1 cellular context compared by ENCODE assay signal in genomic region chr13:100506600-100507422, GRCh38.
TF ChIP-seq lines count a peak whose summit lies in the region.

No MANE protein-coding gene starts in this region.

TF ChIP-seq in GM23338, 12 proteins besides CTCF, POLR2A, EP300 and RAD21 (continued from another document):
- TF ChIP-seq, protein P1, sequence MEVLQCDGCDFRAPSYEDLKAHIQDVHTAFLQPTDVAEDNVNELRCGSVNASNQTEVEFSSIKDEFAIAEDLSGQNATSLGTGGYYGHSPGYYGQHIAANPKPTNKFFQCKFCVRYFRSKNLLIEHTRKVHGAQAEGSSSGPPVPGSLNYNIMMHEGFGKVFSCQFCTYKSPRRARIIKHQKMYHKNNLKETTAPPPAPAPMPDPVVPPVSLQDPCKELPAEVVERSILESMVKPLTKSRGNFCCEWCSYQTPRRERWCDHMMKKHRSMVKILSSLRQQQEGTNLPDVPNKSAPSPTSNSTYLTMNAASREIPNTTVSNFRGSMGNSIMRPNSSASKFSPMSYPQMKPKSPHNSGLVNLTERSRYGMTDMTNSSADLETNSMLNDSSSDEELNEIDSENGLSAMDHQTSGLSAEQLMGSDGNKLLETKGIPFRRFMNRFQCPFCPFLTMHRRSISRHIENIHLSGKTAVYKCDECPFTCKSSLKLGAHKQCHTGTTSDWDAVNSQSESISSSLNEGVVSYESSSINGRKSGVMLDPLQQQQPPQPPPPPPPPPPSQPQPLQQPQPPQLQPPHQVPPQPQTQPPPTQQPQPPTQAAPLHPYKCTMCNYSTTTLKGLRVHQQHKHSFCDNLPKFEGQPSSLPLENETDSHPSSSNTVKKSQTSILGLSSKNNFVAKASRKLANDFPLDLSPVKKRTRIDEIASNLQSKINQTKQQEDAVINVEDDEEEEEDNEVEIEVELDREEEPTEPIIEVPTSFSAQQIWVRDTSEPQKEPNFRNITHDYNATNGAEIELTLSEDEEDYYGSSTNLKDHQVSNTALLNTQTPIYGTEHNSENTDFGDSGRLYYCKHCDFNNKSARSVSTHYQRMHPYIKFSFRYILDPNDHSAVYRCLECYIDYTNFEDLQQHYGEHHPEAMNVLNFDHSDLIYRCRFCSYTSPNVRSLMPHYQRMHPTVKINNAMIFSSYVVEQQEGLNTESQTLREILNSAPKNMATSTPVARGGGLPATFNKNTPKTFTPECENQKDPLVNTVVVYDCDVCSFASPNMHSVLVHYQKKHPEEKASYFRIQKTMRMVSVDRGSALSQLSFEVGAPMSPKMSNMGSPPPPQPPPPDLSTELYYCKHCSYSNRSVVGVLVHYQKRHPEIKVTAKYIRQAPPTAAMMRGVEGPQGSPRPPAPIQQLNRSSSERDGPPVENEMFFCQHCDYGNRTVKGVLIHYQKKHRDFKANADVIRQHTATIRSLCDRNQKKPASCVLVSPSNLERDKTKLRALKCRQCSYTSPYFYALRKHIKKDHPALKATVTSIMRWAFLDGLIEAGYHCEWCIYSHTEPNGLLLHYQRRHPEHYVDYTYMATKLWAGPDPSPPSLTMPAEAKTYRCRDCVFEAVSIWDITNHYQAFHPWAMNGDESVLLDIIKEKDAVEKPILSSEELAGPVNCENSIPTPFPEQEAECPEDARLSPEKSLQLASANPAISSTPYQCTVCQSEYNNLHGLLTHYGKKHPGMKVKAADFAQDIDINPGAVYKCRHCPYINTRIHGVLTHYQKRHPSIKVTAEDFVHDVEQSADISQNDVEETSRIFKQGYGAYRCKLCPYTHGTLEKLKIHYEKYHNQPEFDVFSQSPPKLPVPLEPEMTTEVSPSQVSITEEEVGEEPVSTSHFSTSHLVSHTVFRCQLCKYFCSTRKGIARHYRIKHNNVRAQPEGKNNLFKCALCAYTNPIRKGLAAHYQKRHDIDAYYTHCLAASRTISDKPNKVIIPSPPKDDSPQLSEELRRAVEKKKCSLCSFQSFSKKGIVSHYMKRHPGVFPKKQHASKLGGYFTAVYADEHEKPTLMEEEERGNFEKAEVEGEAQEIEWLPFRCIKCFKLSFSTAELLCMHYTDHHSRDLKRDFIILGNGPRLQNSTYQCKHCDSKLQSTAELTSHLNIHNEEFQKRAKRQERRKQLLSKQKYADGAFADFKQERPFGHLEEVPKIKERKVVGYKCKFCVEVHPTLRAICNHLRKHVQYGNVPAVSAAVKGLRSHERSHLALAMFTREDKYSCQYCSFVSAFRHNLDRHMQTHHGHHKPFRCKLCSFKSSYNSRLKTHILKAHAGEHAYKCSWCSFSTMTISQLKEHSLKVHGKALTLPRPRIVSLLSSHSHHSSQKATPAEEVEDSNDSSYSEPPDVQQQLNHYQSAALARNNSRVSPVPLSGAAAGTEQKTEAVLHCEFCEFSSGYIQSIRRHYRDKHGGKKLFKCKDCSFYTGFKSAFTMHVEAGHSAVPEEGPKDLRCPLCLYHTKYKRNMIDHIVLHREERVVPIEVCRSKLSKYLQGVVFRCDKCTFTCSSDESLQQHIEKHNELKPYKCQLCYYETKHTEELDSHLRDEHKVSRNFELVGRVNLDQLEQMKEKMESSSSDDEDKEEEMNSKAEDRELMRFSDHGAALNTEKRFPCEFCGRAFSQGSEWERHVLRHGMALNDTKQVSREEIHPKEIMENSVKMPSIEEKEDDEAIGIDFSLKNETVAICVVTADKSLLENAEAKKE (CRISPR knock-in tag; IDR thresholded peaks at IDR 0.05), result no peak
- no peak for TF ChIP-seq ZNF114 (CRISPR knock-in tag; IDR thresholded peaks at IDR 0.05)
- TF ChIP-seq ZNF331 (CRISPR knock-in tag; IDR thresholded peaks at IDR 0.05; ENCODE audit: low read depth), result no peak
